1 cellular context compared by ENCODE assay signal in the genomic region with DNA sequence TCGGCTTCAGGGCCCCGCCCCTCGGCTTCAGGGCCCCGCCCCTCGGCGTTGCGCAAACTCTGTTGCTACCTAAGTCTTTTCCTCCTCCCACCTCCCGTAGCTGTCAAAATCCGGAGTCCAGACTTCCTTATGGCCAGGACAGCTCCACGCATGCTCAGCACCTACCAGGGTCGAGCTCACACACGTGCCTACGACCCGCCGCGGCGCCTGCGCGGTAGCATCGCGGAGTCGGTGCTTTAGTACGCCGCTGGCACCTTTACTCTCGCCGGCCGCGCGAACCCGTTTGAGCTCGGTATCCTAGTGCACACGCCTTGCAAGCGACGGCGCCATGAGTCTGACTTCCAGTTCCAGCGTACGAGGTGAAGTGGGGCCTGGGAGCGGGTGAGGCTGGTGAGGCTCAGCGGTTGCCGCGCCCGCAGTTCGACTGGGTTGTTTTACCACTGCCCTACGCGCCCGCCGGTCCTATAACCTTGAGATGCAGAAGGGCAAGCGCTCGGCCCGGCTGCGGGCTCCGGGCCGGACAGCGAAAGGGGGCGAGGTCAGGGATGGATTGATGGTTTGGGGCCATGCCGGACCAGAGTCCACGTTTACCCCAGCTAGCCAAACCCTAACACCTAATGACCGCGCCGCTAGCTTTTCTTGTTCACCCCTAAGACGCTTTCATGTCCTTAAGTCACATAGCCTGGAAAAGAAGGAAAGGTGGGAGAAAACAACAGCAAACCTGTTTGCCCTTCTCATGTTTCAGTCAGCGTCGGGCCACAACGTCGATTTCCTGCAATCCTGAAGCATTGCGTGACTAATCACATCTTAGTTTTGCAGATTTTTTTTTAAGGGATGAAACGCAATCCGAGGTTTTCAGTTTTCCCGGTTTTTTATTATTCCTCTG.
TF ChIP-seq lines count a peak whose summit lies in the region.

A gene (plus strand): TSS at position 217 of the 886 bp plus-strand sequence. CDS start 112 bp downstream, at position 329.

TF ChIP-seq in HepG2, 621 proteins besides CTCF, POLR2A, EP300 and RAD21 (continued from another document and continues in another):
- TF ChIP-seq, protein P1, sequence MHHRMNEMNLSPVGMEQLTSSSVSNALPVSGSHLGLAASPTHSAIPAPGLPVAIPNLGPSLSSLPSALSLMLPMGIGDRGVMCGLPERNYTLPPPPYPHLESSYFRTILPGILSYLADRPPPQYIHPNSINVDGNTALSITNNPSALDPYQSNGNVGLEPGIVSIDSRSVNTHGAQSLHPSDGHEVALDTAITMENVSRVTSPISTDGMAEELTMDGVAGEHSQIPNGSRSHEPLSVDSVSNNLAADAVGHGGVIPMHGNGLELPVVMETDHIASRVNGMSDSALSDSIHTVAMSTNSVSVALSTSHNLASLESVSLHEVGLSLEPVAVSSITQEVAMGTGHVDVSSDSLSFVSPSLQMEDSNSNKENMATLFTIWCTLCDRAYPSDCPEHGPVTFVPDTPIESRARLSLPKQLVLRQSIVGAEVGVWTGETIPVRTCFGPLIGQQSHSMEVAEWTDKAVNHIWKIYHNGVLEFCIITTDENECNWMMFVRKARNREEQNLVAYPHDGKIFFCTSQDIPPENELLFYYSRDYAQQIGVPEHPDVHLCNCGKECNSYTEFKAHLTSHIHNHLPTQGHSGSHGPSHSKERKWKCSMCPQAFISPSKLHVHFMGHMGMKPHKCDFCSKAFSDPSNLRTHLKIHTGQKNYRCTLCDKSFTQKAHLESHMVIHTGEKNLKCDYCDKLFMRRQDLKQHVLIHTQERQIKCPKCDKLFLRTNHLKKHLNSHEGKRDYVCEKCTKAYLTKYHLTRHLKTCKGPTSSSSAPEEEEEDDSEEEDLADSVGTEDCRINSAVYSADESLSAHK (CRISPR knock-in tag; IDR thresholded peaks at IDR 0.05; ENCODE audit: borderline replicate concordance) = no peak
- TF ChIP-seq ZNF724P (CRISPR knock-in tag; IDR thresholded peaks at IDR 0.05; ENCODE audit: borderline replicate concordance) (peak; percentile 99), ZBTB8A (CRISPR knock-in tag; IDR thresholded peaks at IDR 0.05; ENCODE audit: borderline replicate concordance, low read depth) (peak; percentile 1; the same call in 1 of the 2 replicates), ZNF10 (CRISPR knock-in tag; IDR thresholded peaks at IDR 0.05; ENCODE audit: borderline replicate concordance, low read depth) (no peak), ZNF333 (CRISPR knock-in tag; IDR thresholded peaks at IDR 0.05; ENCODE audit: borderline replicate concordance) (no peak; the same call in 1 of the 2 replicates), ARNT (IDR thresholded peaks at IDR 0.05) (no peak), ZNF670 (CRISPR knock-in tag; IDR thresholded peaks at IDR 0.05; ENCODE audit: borderline replicate concordance) (no peak; the same call in 1 of the 2 replicates), ZNF652 (CRISPR knock-in tag; IDR thresholded peaks at IDR 0.05; ENCODE audit: borderline replicate concordance, low read depth) (no peak; the same call in 1 of the 2 replicates), ZNF350 (CRISPR knock-in tag; IDR thresholded peaks at IDR 0.05; ENCODE audit: borderline replicate concordance, low read depth) (peak; percentile 97; the same call in 1 of the 2 replicates), TBX3 (IDR thresholded peaks at IDR 0.05; ENCODE audit: borderline replicate concordance) (peak; percentile 48; the same call in 1 of the 2 replicates), ADNP (CRISPR knock-in tag; IDR thresholded peaks at IDR 0.05) (no peak), KDM6A (CRISPR knock-in tag; IDR thresholded peaks at IDR 0.05; ENCODE audit: low read depth) (no peak), NFYB (CRISPR knock-in tag; IDR thresholded peaks at IDR 0.05) (no peak), MTA3 (CRISPR knock-in tag; IDR thresholded peaks at IDR 0.05) (no peak), CENPX (CRISPR knock-in tag; IDR thresholded peaks at IDR 0.05) (no peak), TBX2 (CRISPR knock-in tag; IDR thresholded peaks at IDR 0.05; ENCODE audit: borderline replicate concordance) (peak; percentile 97), TCF7 (IDR thresholded peaks at IDR 0.05; ENCODE audit: low read depth) (no peak), SETDB1 (CRISPR knock-in tag; IDR thresholded peaks at IDR 0.05; ENCODE audit: borderline replicate concordance) (peak; percentile 57; the same call in 1 of the 2 replicates), SMAD1 (CRISPR knock-in tag; IDR thresholded peaks at IDR 0.05; ENCODE audit: borderline replicate concordance, low read depth) (peak; percentile 88; the same call in 1 of the 2 replicates), ZBTB7A (CRISPR knock-in tag; IDR thresholded peaks at IDR 0.05) (peak; percentile 91; the same call in 1 of the 2 replicates), KMT2A (CRISPR knock-in tag; IDR thresholded peaks at IDR 0.05) (peak; percentile 95), CBX2 (IDR thresholded peaks at IDR 0.05; ENCODE audit: low read depth, low read length) (no peak), CBX2 (CRISPR knock-in tag; IDR thresholded peaks at IDR 0.05; ENCODE audit: low read depth) (peak; percentile 55; the same call in 1 of the 2 replicates), IRX3 (CRISPR knock-in tag; IDR thresholded peaks at IDR 0.05; ENCODE audit: borderline replicate concordance, low read depth) (peak; percentile 98), MZF1 (CRISPR knock-in tag; IDR thresholded peaks at IDR 0.05; ENCODE audit: borderline replicate concordance) (no peak)
- TF ChIP-seq, protein P2, sequence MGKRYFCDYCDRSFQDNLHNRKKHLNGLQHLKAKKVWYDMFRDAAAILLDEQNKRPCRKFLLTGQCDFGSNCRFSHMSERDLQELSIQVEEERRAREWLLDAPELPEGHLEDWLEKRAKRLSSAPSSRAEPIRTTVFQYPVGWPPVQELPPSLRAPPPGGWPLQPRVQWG (CRISPR knock-in tag; IDR thresholded peaks at IDR 0.05; ENCODE audit: borderline replicate concordance, low read depth) = no peak; the same call in 1 of the 2 replicates
- TF ChIP-seq, protein P3, sequence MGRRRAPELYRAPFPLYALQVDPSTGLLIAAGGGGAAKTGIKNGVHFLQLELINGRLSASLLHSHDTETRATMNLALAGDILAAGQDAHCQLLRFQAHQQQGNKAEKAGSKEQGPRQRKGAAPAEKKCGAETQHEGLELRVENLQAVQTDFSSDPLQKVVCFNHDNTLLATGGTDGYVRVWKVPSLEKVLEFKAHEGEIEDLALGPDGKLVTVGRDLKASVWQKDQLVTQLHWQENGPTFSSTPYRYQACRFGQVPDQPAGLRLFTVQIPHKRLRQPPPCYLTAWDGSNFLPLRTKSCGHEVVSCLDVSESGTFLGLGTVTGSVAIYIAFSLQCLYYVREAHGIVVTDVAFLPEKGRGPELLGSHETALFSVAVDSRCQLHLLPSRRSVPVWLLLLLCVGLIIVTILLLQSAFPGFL (CRISPR knock-in tag; IDR thresholded peaks at IDR 0.05) = no peak; the same call in 1 of the 2 replicates
- TF ChIP-seq, protein P4, sequence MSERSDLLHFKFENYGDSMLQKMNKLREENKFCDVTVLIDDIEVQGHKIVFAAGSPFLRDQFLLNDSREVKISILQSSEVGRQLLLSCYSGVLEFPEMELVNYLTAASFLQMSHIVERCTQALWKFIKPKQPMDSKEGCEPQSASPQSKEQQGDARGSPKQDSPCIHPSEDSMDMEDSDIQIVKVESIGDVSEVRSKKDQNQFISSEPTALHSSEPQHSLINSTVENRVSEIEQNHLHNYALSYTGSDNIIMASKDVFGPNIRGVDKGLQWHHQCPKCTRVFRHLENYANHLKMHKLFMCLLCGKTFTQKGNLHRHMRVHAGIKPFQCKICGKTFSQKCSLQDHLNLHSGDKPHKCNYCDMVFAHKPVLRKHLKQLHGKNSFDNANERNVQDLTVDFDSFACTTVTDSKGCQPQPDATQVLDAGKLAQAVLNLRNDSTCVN (CRISPR knock-in tag; IDR thresholded peaks at IDR 0.05; ENCODE audit: borderline replicate concordance) = no peak; the same call in none of the 2 replicates
- TF ChIP-seq, protein P5, sequence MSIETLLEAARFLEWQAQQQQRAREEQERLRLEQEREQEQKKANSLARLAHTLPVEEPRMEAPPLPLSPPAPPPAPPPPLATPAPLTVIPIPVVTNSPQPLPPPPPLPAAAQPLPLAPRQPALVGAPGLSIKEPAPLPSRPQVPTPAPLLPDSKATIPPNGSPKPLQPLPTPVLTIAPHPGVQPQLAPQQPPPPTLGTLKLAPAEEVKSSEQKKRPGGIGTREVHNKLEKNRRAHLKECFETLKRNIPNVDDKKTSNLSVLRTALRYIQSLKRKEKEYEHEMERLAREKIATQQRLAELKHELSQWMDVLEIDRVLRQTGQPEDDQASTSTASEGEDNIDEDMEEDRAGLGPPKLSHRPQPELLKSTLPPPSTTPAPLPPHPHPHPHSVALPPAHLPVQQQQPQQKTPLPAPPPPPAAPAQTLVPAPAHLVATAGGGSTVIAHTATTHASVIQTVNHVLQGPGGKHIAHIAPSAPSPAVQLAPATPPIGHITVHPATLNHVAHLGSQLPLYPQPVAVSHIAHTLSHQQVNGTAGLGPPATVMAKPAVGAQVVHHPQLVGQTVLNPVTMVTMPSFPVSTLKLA (IDR thresholded peaks at IDR 0.05) = peak; percentile 91
- TF ChIP-seq, protein P6, sequence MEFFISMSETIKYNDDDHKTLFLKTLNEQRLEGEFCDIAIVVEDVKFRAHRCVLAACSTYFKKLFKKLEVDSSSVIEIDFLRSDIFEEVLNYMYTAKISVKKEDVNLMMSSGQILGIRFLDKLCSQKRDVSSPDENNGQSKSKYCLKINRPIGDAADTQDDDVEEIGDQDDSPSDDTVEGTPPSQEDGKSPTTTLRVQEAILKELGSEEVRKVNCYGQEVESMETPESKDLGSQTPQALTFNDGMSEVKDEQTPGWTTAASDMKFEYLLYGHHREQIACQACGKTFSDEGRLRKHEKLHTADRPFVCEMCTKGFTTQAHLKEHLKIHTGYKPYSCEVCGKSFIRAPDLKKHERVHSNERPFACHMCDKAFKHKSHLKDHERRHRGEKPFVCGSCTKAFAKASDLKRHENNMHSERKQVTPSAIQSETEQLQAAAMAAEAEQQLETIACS (CRISPR knock-in tag; IDR thresholded peaks at IDR 0.05) = peak; percentile 65; the same call in 1 of the 2 replicates
- TF ChIP-seq, protein P7, sequence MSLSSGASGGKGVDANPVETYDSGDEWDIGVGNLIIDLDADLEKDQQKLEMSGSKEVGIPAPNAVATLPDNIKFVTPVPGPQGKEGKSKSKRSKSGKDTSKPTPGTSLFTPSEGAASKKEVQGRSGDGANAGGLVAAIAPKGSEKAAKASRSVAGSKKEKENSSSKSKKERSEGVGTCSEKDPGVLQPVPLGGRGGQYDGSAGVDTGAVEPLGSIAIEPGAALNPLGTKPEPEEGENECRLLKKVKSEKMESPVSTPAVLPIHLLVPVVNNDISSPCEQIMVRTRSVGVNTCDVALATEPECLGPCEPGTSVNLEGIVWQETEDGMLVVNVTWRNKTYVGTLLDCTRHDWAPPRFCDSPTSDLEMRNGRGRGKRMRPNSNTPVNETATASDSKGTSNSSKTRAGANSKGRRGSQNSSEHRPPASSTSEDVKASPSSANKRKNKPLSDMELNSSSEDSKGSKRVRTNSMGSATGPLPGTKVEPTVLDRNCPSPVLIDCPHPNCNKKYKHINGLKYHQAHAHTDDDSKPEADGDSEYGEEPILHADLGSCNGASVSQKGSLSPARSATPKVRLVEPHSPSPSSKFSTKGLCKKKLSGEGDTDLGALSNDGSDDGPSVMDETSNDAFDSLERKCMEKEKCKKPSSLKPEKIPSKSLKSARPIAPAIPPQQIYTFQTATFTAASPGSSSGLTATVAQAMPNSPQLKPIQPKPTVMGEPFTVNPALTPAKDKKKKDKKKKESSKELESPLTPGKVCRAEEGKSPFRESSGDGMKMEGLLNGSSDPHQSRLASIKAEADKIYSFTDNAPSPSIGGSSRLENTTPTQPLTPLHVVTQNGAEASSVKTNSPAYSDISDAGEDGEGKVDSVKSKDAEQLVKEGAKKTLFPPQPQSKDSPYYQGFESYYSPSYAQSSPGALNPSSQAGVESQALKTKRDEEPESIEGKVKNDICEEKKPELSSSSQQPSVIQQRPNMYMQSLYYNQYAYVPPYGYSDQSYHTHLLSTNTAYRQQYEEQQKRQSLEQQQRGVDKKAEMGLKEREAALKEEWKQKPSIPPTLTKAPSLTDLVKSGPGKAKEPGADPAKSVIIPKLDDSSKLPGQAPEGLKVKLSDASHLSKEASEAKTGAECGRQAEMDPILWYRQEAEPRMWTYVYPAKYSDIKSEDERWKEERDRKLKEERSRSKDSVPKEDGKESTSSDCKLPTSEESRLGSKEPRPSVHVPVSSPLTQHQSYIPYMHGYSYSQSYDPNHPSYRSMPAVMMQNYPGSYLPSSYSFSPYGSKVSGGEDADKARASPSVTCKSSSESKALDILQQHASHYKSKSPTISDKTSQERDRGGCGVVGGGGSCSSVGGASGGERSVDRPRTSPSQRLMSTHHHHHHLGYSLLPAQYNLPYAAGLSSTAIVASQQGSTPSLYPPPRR (CRISPR knock-in tag; IDR thresholded peaks at IDR 0.05; ENCODE audit: borderline replicate concordance) = peak; percentile 55; the same call in 1 of the 2 replicates
- TF ChIP-seq, protein P8, sequence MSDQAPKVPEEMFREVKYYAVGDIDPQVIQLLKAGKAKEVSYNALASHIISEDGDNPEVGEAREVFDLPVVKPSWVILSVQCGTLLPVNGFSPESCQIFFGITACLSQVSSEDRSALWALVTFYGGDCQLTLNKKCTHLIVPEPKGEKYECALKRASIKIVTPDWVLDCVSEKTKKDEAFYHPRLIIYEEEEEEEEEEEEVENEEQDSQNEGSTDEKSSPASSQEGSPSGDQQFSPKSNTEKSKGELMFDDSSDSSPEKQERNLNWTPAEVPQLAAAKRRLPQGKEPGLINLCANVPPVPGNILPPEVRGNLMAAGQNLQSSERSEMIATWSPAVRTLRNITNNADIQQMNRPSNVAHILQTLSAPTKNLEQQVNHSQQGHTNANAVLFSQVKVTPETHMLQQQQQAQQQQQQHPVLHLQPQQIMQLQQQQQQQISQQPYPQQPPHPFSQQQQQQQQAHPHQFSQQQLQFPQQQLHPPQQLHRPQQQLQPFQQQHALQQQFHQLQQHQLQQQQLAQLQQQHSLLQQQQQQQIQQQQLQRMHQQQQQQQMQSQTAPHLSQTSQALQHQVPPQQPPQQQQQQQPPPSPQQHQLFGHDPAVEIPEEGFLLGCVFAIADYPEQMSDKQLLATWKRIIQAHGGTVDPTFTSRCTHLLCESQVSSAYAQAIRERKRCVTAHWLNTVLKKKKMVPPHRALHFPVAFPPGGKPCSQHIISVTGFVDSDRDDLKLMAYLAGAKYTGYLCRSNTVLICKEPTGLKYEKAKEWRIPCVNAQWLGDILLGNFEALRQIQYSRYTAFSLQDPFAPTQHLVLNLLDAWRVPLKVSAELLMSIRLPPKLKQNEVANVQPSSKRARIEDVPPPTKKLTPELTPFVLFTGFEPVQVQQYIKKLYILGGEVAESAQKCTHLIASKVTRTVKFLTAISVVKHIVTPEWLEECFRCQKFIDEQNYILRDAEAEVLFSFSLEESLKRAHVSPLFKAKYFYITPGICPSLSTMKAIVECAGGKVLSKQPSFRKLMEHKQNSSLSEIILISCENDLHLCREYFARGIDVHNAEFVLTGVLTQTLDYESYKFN (CRISPR knock-in tag; conservative IDR thresholded peaks at IDR 0.05) = peak; percentile 56; the same call in 1 of the 2 replicates
- TF ChIP-seq, protein P9, sequence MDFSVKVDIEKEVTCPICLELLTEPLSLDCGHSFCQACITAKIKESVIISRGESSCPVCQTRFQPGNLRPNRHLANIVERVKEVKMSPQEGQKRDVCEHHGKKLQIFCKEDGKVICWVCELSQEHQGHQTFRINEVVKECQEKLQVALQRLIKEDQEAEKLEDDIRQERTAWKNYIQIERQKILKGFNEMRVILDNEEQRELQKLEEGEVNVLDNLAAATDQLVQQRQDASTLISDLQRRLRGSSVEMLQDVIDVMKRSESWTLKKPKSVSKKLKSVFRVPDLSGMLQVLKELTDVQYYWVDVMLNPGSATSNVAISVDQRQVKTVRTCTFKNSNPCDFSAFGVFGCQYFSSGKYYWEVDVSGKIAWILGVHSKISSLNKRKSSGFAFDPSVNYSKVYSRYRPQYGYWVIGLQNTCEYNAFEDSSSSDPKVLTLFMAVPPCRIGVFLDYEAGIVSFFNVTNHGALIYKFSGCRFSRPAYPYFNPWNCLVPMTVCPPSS (IDR thresholded peaks at IDR 0.05) = no peak
- TF ChIP-seq, protein P10, sequence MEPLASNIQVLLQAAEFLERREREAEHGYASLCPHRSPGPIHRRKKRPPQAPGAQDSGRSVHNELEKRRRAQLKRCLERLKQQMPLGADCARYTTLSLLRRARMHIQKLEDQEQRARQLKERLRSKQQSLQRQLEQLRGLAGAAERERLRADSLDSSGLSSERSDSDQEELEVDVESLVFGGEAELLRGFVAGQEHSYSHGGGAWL (CRISPR knock-in tag; IDR thresholded peaks at IDR 0.05) = peak; percentile 96
